ENCODE assay signal across 9 cellular contexts in the genomic region with DNA sequence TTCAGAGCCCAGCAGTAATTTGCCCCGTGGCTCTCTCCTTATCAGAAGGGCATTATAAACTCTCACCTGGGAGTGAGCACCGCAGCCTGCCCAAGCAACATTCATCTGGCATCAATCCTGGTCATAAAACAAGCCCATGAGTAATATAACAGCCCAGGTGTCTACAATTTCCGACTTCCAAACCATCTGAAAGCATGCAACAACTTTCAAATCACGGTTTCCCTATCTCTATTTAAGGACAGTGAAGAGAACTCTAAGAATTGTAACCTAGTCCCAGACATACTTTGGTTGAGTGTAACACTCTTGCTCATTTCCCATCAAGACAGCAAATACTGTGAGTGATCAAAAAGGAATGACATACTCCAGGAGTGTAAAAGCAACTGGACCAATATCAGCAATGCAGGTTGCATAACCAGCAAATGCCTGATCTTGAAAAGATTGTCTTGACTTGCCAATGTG.
DNase-seq lines count a peak whose midpoint lies in the region; ATAC-seq, FAIRE-seq and TF ChIP-seq lines count a peak whose summit lies in the region.
"Had no signal": no experiment of that assay in that cellular context is flagged by ENCODE, and none has a peak within 500 bp of the region (broad histone marks: within the 10 kb centered on the region; RNA-seq: fewer than 3 reads in every experiment).

No MANE protein-coding gene starts in this region.

- H3K4me1 ChIP-seq in HepG2 (ENCODE audit: insufficient read depth, low read length) (no peaks in the 10 kb centered on the region), right lobe of liver (no peaks in the 10 kb centered on the region)
- H3K4me1 ChIP-seq: BLaER1 treated with 17β-estradiol and CSF1 and Interleukin-3, amounts not matched to agents 10 nM and 100 nM had no signal

- TF ChIP-seq POLR2A in HepG2 (IDR thresholded peaks at IDR 0.05; ENCODE audit: insufficient read depth in 1 of 2, low read depth in 2 of 2, low read length in 2 of 2) (no peak), right lobe of liver (IDR thresholded peaks at IDR 0.05) (no peak)

- in situ Hi-C loops in HepG2 (cut with HindIII; ENCODE audit: extremely low pct_ligation_motif_present, low pct_unique_long_range_greater_than_20kb) (no loop called here), GM13977 (cut with MboI; ENCODE audit: low pct_unique_long_range_greater_than_20kb, low sequenced_read_pairs, unreplicated experiment) (no loop called here)

- H3K27me3 ChIP-seq in HepG2 (ENCODE audit: control insufficient read depth in 1 of 2, insufficient read depth in 2 of 2, low read length in 2 of 2) (no peaks in the 10 kb centered on the region), right lobe of liver (no peaks in the 10 kb centered on the region)
- H3K27me3 ChIP-seq: BLaER1 treated with 17β-estradiol and CSF1 and Interleukin-3, amounts not matched to agents 10 nM and 100 nM had no signal

- BruUV-seq in HepG2 (replicated peaks; lab: Mats Ljungman, UMichigan): no TSS peak

- H3K4me3 ChIP-seq in HepG2 (replicated peaks in 1 of 3; ENCODE audit: insufficient read depth in 1 of 3, low read depth in 2 of 3, low read length in 3 of 3): no peak overlapping the region
- no peak overlapping the region for H3K4me3 ChIP-seq in right lobe of liver
- H3K4me3 ChIP-seq: BLaER1 treated with 17β-estradiol and CSF1 and Interleukin-3, amounts not matched to agents 10 nM and 100 nM had no signal

- no peaks in the 10 kb centered on the region for H4K20me1 ChIP-seq in HepG2 (ENCODE audit: insufficient read depth, low read length)
- H4K20me1 ChIP-seq: BLaER1 treated with 17β-estradiol and CSF1 and Interleukin-3, amounts not matched to agents 10 nM and 100 nM had no signal

- H3K4me2 ChIP-seq in HepG2 (ENCODE audit: low read depth, low read length): no peak overlapping the region
- H3K4me2 ChIP-seq: BLaER1 treated with 17β-estradiol and CSF1 and Interleukin-3, amounts not matched to agents 10 nM and 100 nM had no signal

- no peak overlapping the region for H2AFZ ChIP-seq in HepG2 (ENCODE audit: low read length)

- H3K4me1 Mint-ChIP-seq in activated CD4-positive, alpha-beta T cell treated with anti-CD3 and anti-CD28 coated beads, Interleukin-2, amount 10 ng/mL, durations not matched to agents 7 days and 5 days: no peaks in the 10 kb centered on the region

- TF ChIP-seq EP300 in HepG2 (IDR thresholded peaks at IDR 0.05; ENCODE audit: low read depth in 2 of 2, low read length in 2 of 2): no peak
- no peak for TF ChIP-seq EP300 in HepG2 (CRISPR knock-in tag; IDR thresholded peaks at IDR 0.05; ENCODE audit: borderline replicate concordance)

- CTCF ChIA-PET in HepG2 (lab: Yijun Ruan, JAX; ENCODE audit: low intra/inter-chr PET ratio, low total read pairs): no interaction called here
- CTCF ChIA-PET in activated CD4-positive, alpha-beta T cell treated with anti-CD3 and anti-CD28 coated beads, Interleukin-2, amount 10 ng/mL, durations not matched to agents 7 days and 5 days (lab: Charles Lee): no interaction called here

- TF ChIP-seq RAD21 in HepG2 (CRISPR knock-in tag; IDR thresholded peaks at IDR 0.05): no peak

- H3K79me2 ChIP-seq in HepG2 (ENCODE audit: insufficient read depth, low read length): no peaks in the 10 kb centered on the region

- POLR2A ChIA-PET in HepG2 (lab: Yijun Ruan, JAX): no interaction called here
- POLR2A ChIA-PET in activated CD4-positive, alpha-beta T cell treated with anti-CD3 and anti-CD28 coated beads, Interleukin-2, amount 10 ng/mL, durations not matched to agents 7 days and 5 days (lab: Charles Lee): no interaction called here

- no peaks in the 10 kb centered on the region for H3K36me3 ChIP-seq in HepG2 (replicated peaks in 1 of 2; ENCODE audit: control insufficient read depth in 1 of 2, insufficient read depth in 2 of 2, low read length in 2 of 2)
- no peaks in the 10 kb centered on the region for H3K36me3 ChIP-seq in right lobe of liver
- H3K36me3 ChIP-seq: BLaER1 treated with 17β-estradiol and CSF1 and Interleukin-3, amounts not matched to agents 10 nM and 100 nM had no signal

- no peak overlapping the region for H3K4me3 Mint-ChIP-seq in activated CD4-positive, alpha-beta T cell treated with anti-CD3 and anti-CD28 coated beads, Interleukin-2, amount 10 ng/mL, durations not matched to agents 7 days and 5 days

- whole genome bisulfite sequencing in HepG2 (ENCODE audit: low lambda C conversion rate): 14% methylated on average over 4 of the region's 4 CpGs
- WGBS in right lobe of liver (ENCODE audit: insufficient coverage, low coverage, low lambda C conversion rate, missing lambda C conversion rate): 52% methylated on average over 4 of the region's 4 CpGs

- H3K9me3 Mint-ChIP-seq in activated CD4-positive, alpha-beta T cell treated with anti-CD3 and anti-CD28 coated beads, Interleukin-2, amount 10 ng/mL, durations not matched to agents 7 days and 5 days: no peaks in the 10 kb centered on the region

- H3K9ac ChIP-seq in HepG2 (ENCODE audit: insufficient read depth, low read depth, low read length): no peak overlapping the region
- H3K9ac ChIP-seq: BLaER1 treated with 17β-estradiol and CSF1 and Interleukin-3, amounts not matched to agents 10 nM and 100 nM had no signal

- no peaks in the 10 kb centered on the region for H3K27me3 Mint-ChIP-seq in activated CD4-positive, alpha-beta T cell treated with anti-CD3 and anti-CD28 coated beads, Interleukin-2, amount 10 ng/mL, durations not matched to agents 7 days and 5 days

- H3K27ac ChIP-seq in HepG2 (ENCODE audit: extremely low read length, insufficient read depth, low read length): no peak overlapping the region
- H3K27ac ChIP-seq in right lobe of liver: no peak overlapping the region
- H3K27ac ChIP-seq: BLaER1 treated with 17β-estradiol and CSF1 and Interleukin-3, amounts not matched to agents 10 nM and 100 nM had no signal

- H3K9me3 ChIP-seq in HepG2 (ENCODE audit: low read length) (no peaks in the 10 kb centered on the region), right lobe of liver (no peaks in the 10 kb centered on the region)

- H3K36me3 Mint-ChIP-seq in activated CD4-positive, alpha-beta T cell treated with anti-CD3 and anti-CD28 coated beads, Interleukin-2, amount 10 ng/mL, durations not matched to agents 7 days and 5 days (ENCODE audit: low read depth): no peaks in the 10 kb centered on the region

- ATAC-seq in HepG2 (no peak), right lobe of liver (no peak), GM21786 (IDR thresholded peaks at IDR 0.05; ENCODE audit: unreplicated experiment) (no peak)

- intact Hi-C loops in HepG2 (cut with micrococcal nuclease; ENCODE audit: unreplicated experiment) (no loop called here), right lobe of liver (cut with DNase I) (no loop called here)

- no peak for FAIRE-seq in HepG2 (lab: Jason Lieb, UNC)

- DNase-seq in HepG2 (ENCODE audit: low spot score) (no peak), right lobe of liver (no peak), T1000 (lab: John Stamatoyannopoulos, UW) (peak; percentile 20), glomerular visceral epithelial cell (ENCODE audit: extremely low spot score) (peak; percentile 23), NCI-H2029 (lab: John Stamatoyannopoulos, UW) (no peak), GM13977 (ENCODE audit: low spot score) (no peak)
- DNase-seq in activated CD4-positive, alpha-beta T cell treated with anti-CD3 and anti-CD28 coated beads, Interleukin-2, amount 10 ng/mL, durations not matched to agents 7 days and 5 days: no peak

- no peak for TF ChIP-seq CTCF in HepG2 (CRISPR knock-in tag; IDR thresholded peaks at IDR 0.05)
- TF ChIP-seq CTCF in right lobe of liver (IDR thresholded peaks at IDR 0.05): no peak
- TF ChIP-seq CTCF in GM13977 (IDR thresholded peaks at IDR 0.05; ENCODE audit: extremely low read depth, insufficient read depth, missing control alignments): no peak

- H3K27ac Mint-ChIP-seq in activated CD4-positive, alpha-beta T cell treated with anti-CD3 and anti-CD28 coated beads, Interleukin-2, amount 10 ng/mL, durations not matched to agents 7 days and 5 days: no peak overlapping the region

TF ChIP-seq in HepG2, 621 proteins besides CTCF, POLR2A, EP300 and RAD21:
- TF ChIP-seq, protein P1, sequence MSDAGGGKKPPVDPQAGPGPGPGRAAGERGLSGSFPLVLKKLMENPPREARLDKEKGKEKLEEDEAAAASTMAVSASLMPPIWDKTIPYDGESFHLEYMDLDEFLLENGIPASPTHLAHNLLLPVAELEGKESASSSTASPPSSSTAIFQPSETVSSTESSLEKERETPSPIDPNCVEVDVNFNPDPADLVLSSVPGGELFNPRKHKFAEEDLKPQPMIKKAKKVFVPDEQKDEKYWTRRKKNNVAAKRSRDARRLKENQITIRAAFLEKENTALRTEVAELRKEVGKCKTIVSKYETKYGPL (CRISPR knock-in tag; IDR thresholded peaks at IDR 0.05): 0 out of 2 replicates have a peak, but pooled peaks have one; percentile 33
- TF ChIP-seq, protein P2, sequence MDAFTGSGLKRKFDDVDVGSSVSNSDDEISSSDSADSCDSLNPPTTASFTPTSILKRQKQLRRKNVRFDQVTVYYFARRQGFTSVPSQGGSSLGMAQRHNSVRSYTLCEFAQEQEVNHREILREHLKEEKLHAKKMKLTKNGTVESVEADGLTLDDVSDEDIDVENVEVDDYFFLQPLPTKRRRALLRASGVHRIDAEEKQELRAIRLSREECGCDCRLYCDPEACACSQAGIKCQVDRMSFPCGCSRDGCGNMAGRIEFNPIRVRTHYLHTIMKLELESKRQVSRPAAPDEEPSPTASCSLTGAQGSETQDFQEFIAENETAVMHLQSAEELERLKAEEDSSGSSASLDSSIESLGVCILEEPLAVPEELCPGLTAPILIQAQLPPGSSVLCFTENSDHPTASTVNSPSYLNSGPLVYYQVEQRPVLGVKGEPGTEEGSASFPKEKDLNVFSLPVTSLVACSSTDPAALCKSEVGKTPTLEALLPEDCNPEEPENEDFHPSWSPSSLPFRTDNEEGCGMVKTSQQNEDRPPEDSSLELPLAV (CRISPR knock-in tag; conservative IDR thresholded peaks at IDR 0.05; ENCODE audit: low read depth): no peak

Comparison
In these comparisons a context has a peak if more than half of its experiments do, and no peak if none do; other contexts are left out.
1. DNase-seq: peak in T1000 (single experiment) and glomerular visceral epithelial cell (single experiment); none in HepG2 (single experiment), right lobe of liver (0 of 3), NCI-H2029 (single experiment), GM13977 (single experiment) and activated CD4-positive, alpha-beta T cell treated with anti-CD3 and anti-CD28 coated beads, Interleukin-2, amount 10 ng/mL, durations not matched to agents 7 days and 5 days (single experiment).